15 cellular contexts compared by ENCODE assay signal in genomic region chr15:96418146-96418545, GRCh38.
"Had no signal": no experiment of that assay in that cellular context is flagged by ENCODE, and none has a peak within 500 bp of the region (broad histone marks: within the 10 kb centered on the region; RNA-seq: fewer than 3 reads in every experiment).

No MANE protein-coding gene starts in this region.

- ATAC-seq: body of pancreas; gastrocnemius medialis; naive thymus-derived CD8-positive, alpha-beta T cell; T-cell; WTC11 had no signal

- DNase-seq: activated CD4-positive, alpha-beta T cell treated with anti-CD3 and anti-CD28 coated beads for 48 hours; body of pancreas; cortex of kidney; effector memory CD4-positive, alpha-beta T cell; gastrocnemius medialis; naive thymus-derived CD8-positive, alpha-beta T cell; stimulated activated CD4-positive, alpha-beta T cell treated with anti-CD3 and anti-CD28 coated beads, Interleukin-4, amount 100 ng/mL, for 1 hour; stimulated activated CD8-positive, alpha-beta memory T cell treated with anti-CD3 and anti-CD28 coated beads, Interleukin-4, amount 100 ng/mL, for 48 hours; T-cell; T1000; testis had no signal

- H3K4me3 Mint-ChIP-seq: activated naive CD4-positive, alpha-beta T cell treated with anti-CD3 and anti-CD28 coated beads, Interleukin-2, amount 50 U/mL, for 24 hours; central memory CD8-positive, alpha-beta T cell; naive thymus-derived CD8-positive, alpha-beta T cell; stimulated activated naive CD8-positive, alpha-beta T cell treated with anti-CD3 and anti-CD28 coated beads, Interleukin-15, Interleukin-2, amounts not matched to agents 100 ng/mL and 50 ng/mL, for 24 hours; T-cell had no signal

- H3K9me3 ChIP-seq: body of pancreas, gastrocnemius medialis, testis had no signal

- H3K36me3 Mint-ChIP-seq: activated naive CD4-positive, alpha-beta T cell treated with anti-CD3 and anti-CD28 coated beads, Interleukin-2, amount 50 U/mL, for 24 hours; T-cell; WTC11 had no signal

- H3K27ac Mint-ChIP-seq: activated naive CD4-positive, alpha-beta T cell treated with anti-CD3 and anti-CD28 coated beads, Interleukin-2, amount 50 U/mL, for 24 hours; naive thymus-derived CD8-positive, alpha-beta T cell; stimulated activated naive CD8-positive, alpha-beta T cell treated with anti-CD3 and anti-CD28 coated beads, Interleukin-15, Interleukin-2, amounts not matched to agents 100 ng/mL and 50 ng/mL, for 24 hours; T-cell; WTC11 had no signal

- H3K9me3 Mint-ChIP-seq: activated naive CD4-positive, alpha-beta T cell treated with anti-CD3 and anti-CD28 coated beads, Interleukin-2, amount 50 U/mL, for 24 hours; central memory CD8-positive, alpha-beta T cell; T-cell; WTC11 had no signal

- H3K4me3 ChIP-seq: body of pancreas had no signal

- H3K27ac ChIP-seq: body of pancreas, gastrocnemius medialis, testis had no signal

- H3K27me3 ChIP-seq: testis had no signal

- H3K36me3 ChIP-seq: gastrocnemius medialis had no signal

- H3K4me1 Mint-ChIP-seq: activated naive CD4-positive, alpha-beta T cell treated with anti-CD3 and anti-CD28 coated beads, Interleukin-2, amount 50 U/mL, for 24 hours; central memory CD8-positive, alpha-beta T cell had no signal
